Comparison of ENCODE assay signal across 8 cellular contexts in the genomic region with DNA sequence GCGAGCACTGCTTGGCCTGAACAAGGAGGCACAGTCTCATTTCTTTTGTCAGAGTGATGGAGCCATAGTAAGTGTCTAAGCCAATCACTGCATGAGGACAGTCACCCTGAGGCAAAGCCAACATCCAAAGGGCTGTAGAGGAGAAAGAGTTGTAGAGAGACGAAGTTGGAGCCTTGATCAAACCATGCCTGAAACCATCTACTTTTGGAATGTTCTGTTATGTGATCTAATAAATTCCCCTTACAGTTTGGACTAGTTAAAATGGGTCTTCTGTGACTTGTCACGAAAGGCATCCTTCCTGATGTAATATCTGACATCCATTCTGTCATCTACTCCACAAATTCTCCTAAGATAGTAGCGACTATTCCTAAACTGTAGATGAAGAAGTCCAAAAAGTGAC.
"Had no signal": no experiment of that assay in that cellular context is flagged by ENCODE, and none has a peak within 500 bp of the region (broad histone marks: within the 10 kb centered on the region; RNA-seq: fewer than 3 reads in every experiment).

No MANE protein-coding gene starts in this region.

- H3K4me1 ChIP-seq: HAP-1 had no signal

- H3K9me3 ChIP-seq: HAP-1 had no signal

- H3K4me3 ChIP-seq: GM23338, HAP-1 had no signal

- DNase-seq: H7, IMR-90, KBM-7 had no signal

- H2AFZ ChIP-seq: GM23338 had no signal

- H3K9ac ChIP-seq: KMS-11 had no signal

- ATAC-seq: GM23338, HCT116 had no signal

- H3K4me2 ChIP-seq: GM23338, KMS-11 had no signal

- H3K36me3 ChIP-seq: HAP-1 had no signal

- H3K27ac ChIP-seq: HL-60, KMS-11 had no signal
